14 cellular contexts compared by ENCODE assay signal in the genomic region with DNA sequence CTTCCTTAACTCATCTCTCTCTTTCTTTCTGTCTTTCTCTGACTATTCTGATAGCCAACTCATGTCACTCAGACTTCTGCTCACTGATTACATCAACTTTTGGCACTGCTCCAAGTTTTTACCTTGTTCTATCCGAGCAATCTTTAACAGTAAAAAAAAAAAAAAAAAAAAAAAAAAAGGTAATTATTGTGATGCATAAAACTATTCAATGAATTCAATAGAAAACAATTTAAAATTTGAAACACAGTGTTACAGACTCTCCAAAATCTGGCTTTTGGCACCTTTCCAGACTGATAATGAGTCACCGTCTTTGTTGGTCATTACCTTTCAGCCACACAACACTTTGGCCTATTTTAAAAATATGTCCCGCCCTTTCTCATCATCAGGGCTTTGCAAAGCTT.
DNase-seq lines count a peak whose midpoint lies in the region; ATAC-seq and TF ChIP-seq lines count a peak whose summit lies in the region.
"Had no signal": no experiment of that assay in that cellular context is flagged by ENCODE, and none has a peak within 500 bp of the region (broad histone marks: within the 10 kb centered on the region; RNA-seq: fewer than 3 reads in every experiment).

No MANE protein-coding gene starts in this region.

- H3K79me2 ChIP-seq in H9 (ENCODE audit: insufficient read depth, low read length) (no peaks in the 10 kb centered on the region), MM.1S (ENCODE audit: low read length) (no peaks in the 10 kb centered on the region)

- WGBS in H9 (ENCODE audit: extremely low coverage, insufficient read length, low lambda C conversion rate) = no CpG with 5 or more reads among the region's 3 CpGs

- H3K27me3 ChIP-seq in H9 (ENCODE audit: insufficient read depth, low read length) (no peaks in the 10 kb centered on the region), MM.1S (replicated peaks; ENCODE audit: insufficient read depth, low read length) (no peaks in the 10 kb centered on the region)
- H3K27me3 ChIP-seq: BLaER1 treated with 17β-estradiol and CSF1 and Interleukin-3, amounts not matched to agents 10 nM and 100 nM had no signal

- H2BK20ac ChIP-seq in H9 (ENCODE audit: low read depth, low read length, poor library complexity, severe bottlenecking) = no peak overlapping the region

- ATAC-seq in HG03060 (IDR thresholded peaks at IDR 0.05; ENCODE audit: low read depth, unreplicated experiment) (peak; percentile 53), GM21717 (IDR thresholded peaks at IDR 0.05; ENCODE audit: unreplicated experiment) (no peak)
- ATAC-seq: stimulated activated naive CD8-positive, alpha-beta T cell treated with anti-CD3 and anti-CD28 coated beads, Interleukin-15, Interleukin-2, amounts not matched to agents 100 U/mL and 50 U/mL, for 24 hours had no signal

- no peaks in the 10 kb centered on the region for H3K9me3 Mint-ChIP-seq in H9

- H3K9me2 ChIP-seq in MM.1S (replicated peaks; ENCODE audit: insufficient read depth, low read length) = no peaks in the 10 kb centered on the region

- no peak overlapping the region for H3K9ac ChIP-seq in H9 (ENCODE audit: extremely low read depth, insufficient read length, low read length)
- H3K9ac ChIP-seq in MM.1S (ENCODE audit: low read length) = no peak overlapping the region
- H3K9ac ChIP-seq: BLaER1 treated with 17β-estradiol and CSF1 and Interleukin-3, amounts not matched to agents 10 nM and 100 nM had no signal

- no peak overlapping the region for H4K91ac ChIP-seq in H9 (ENCODE audit: insufficient read length, low read depth, low read length)

- no peak overlapping the region for H3K4me3 ChIP-seq in MM.1S (ENCODE audit: low read length)
- H3K4me3 ChIP-seq: BLaER1 treated with 17β-estradiol and CSF1 and Interleukin-3, amounts not matched to agents 10 nM and 100 nM; SK-N-MC had no signal

- no peak overlapping the region for H3T11ph ChIP-seq in H9 (ENCODE audit: low read length)

- H3K79me1 ChIP-seq in H9 (ENCODE audit: insufficient read depth, low read depth, low read length, poor library complexity, severe bottlenecking) = no peaks in the 10 kb centered on the region

- H3K36me3 Mint-ChIP-seq in H9 (ENCODE audit: insufficient read depth in 1 of 3, low read depth in 3 of 3) = no peaks in the 10 kb centered on the region
- H3K36me3 Mint-ChIP-seq: brain had no signal

- H3K4me1 ChIP-seq in H9 (ENCODE audit: insufficient read depth, low read length) (no peaks in the 10 kb centered on the region), MM.1S (ENCODE audit: low read length) (no peaks in the 10 kb centered on the region)
- H3K4me1 ChIP-seq: BLaER1 treated with 17β-estradiol and CSF1 and Interleukin-3, amounts not matched to agents 10 nM and 100 nM had no signal

- H2BK120ac ChIP-seq in H9 (ENCODE audit: low read depth, low read length, poor library complexity, severe bottlenecking) = no peak overlapping the region

- no peak overlapping the region for H2AFZ ChIP-seq in H9 (ENCODE audit: low read length)
- no peak overlapping the region for H2AFZ ChIP-seq in MM.1S (ENCODE audit: low read length)

- H3K23me2 ChIP-seq in H9 (ENCODE audit: insufficient read length, low read depth, low read length, poor library complexity, severe bottlenecking) = no peaks in the 10 kb centered on the region

- no peak overlapping the region for H2BK15ac ChIP-seq in H9 (ENCODE audit: low read depth, low read length)

- H2BK5ac ChIP-seq in H9 (ENCODE audit: insufficient read length, low read length) = no peak overlapping the region

- no peak overlapping the region for H3K56ac ChIP-seq in H9 (ENCODE audit: insufficient read length, low read depth, low read length)

- H4K20me1 ChIP-seq in H9 (ENCODE audit: control insufficient read depth, insufficient read depth, insufficient read length) (no peaks in the 10 kb centered on the region), MM.1S (ENCODE audit: insufficient read depth, low read length) (no peaks in the 10 kb centered on the region)
- H4K20me1 ChIP-seq: BLaER1 treated with 17β-estradiol and CSF1 and Interleukin-3, amounts not matched to agents 10 nM and 100 nM had no signal

- DNase-seq in COLO668 (lab: John Stamatoyannopoulos, UW; ENCODE audit: unreplicated experiment) (peak; percentile 34), NCI-H748 (lab: John Stamatoyannopoulos, UW; ENCODE audit: unreplicated experiment) (peak; percentile 97), cerebellar cortex (ENCODE audit: low spot score) (peak; percentile 6), H9 (no peak), MM.1S (no peak), activated T-cell treated with anti-CD3 and anti-CD28 coated beads for 4 hours (no peak)
- DNase-seq: Kasumi-1; kidney; stimulated activated naive CD8-positive, alpha-beta T cell treated with anti-CD3 and anti-CD28 coated beads, Interleukin-15, Interleukin-2, amounts not matched to agents 100 U/mL and 50 U/mL, for 24 hours had no signal

- no peak overlapping the region for H3K4me3 Mint-ChIP-seq in H9
- H3K4me3 Mint-ChIP-seq: brain had no signal

- H3K23ac ChIP-seq in H9 (ENCODE audit: insufficient read length, low read depth, low read length) = no peak overlapping the region

- no peaks in the 10 kb centered on the region for H3K27me3 Mint-ChIP-seq in H9 (ENCODE audit: low read depth)

- H3K4me2 ChIP-seq in H9 (ENCODE audit: insufficient read depth, insufficient read length, low read length) (no peak overlapping the region), MM.1S (ENCODE audit: low read depth, low read length) (no peak overlapping the region)
- H3K4me2 ChIP-seq: BLaER1 treated with 17β-estradiol and CSF1 and Interleukin-3, amounts not matched to agents 10 nM and 100 nM had no signal

- H3K4me1 Mint-ChIP-seq in H9 = no peaks in the 10 kb centered on the region

- no peak overlapping the region for H3K14ac ChIP-seq in H9 (ENCODE audit: insufficient read depth, low read length)

- no peak overlapping the region for H3K27ac Mint-ChIP-seq in H9
- H3K27ac Mint-ChIP-seq: brain had no signal

- no peak overlapping the region for H4K8ac ChIP-seq in H9 (replicated peaks; ENCODE audit: insufficient read length, low read depth, low read length)

- TF ChIP-seq CTCF in H9 (conservative IDR thresholded peaks at IDR 0.05) = no peak
- TF ChIP-seq CTCF in MM.1S (IDR thresholded peaks at IDR 0.05; ENCODE audit: low read length) = no peak

- H2AK5ac ChIP-seq in H9 (ENCODE audit: insufficient read length, low read length) = no peak overlapping the region

- no peak overlapping the region for H2BK12ac ChIP-seq in H9 (ENCODE audit: insufficient read length, low read depth, low read length)

- no peak overlapping the region for H3K4ac ChIP-seq in H9 (ENCODE audit: low read depth, low read length)

- H3K36me3 ChIP-seq in MM.1S (replicated peaks; ENCODE audit: insufficient read depth, low read length) = no peaks in the 10 kb centered on the region
- H3K36me3 ChIP-seq: BLaER1 treated with 17β-estradiol and CSF1 and Interleukin-3, amounts not matched to agents 10 nM and 100 nM had no signal

- H3F3A ChIP-seq in MM.1S (ENCODE audit: insufficient read depth, low read length) = no peaks in the 10 kb centered on the region

- no peak overlapping the region for H4K5ac ChIP-seq in H9 (ENCODE audit: insufficient read length, low read depth, low read length)

- no peaks in the 10 kb centered on the region for H3K9me3 ChIP-seq in H9 (ENCODE audit: control insufficient read depth, low read depth, low read length)
- H3K9me3 ChIP-seq in MM.1S (replicated peaks; ENCODE audit: insufficient read depth, low read length) = no peaks in the 10 kb centered on the region
- H3K9me3 ChIP-seq: BLaER1 treated with 17β-estradiol and CSF1 and Interleukin-3, amounts not matched to agents 10 nM and 100 nM had no signal

- H3K18ac ChIP-seq in H9 (ENCODE audit: insufficient read length, low read depth, low read length) = no peak overlapping the region

- H3K27ac ChIP-seq in H9 (ENCODE audit: insufficient read length, low read depth, low read length) = no peak overlapping the region
- H3K27ac ChIP-seq in MM.1S (ENCODE audit: low read length) = no peak overlapping the region
- H3K27ac ChIP-seq: BLaER1 treated with 17β-estradiol and CSF1 and Interleukin-3, amounts not matched to agents 10 nM and 100 nM; SK-N-MC had no signal

Comparison
In these comparisons a context has a peak if more than half of its experiments do, and no peak if none do; other contexts are left out.
1. DNase-seq: peak in COLO668 (single experiment), NCI-H748 (single experiment) and cerebellar cortex (single experiment); none in H9 (single experiment), MM.1S (single experiment) and activated T-cell treated with anti-CD3 and anti-CD28 coated beads for 4 hours (single experiment).